25 cellular contexts compared by ENCODE assay signal in the genomic region with DNA sequence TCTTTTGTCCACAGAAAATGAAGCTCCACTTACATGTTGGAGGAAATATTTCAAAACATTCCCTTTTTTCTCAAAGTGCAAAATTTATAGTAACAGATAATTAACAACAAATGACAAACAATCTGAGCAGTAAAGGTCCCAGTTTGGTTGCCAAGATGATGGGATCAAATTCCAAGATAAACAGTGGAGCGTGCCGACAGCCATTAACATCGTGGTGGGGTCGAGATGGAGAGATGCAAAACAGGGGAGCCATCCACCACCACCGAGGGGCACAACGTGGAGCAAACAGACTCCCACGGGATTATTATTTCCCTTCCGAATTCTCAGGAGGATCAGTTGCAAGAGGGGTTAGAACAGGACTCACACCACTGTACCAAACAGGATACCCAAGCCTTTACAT. TPM values are rescaled to one million over a fixed set of nuclear protein-coding genes. Genes with fewer than 3 reads are reported as not detected.
"Had no signal": no experiment of that assay in that cellular context is flagged by ENCODE, and none has a peak within 500 bp of the region (broad histone marks: within the 10 kb centered on the region; RNA-seq: fewer than 3 reads in every experiment).

No MANE protein-coding gene starts in this region.

- H3K4me3 ChIP-seq: dorsolateral prefrontal cortex, esophagus muscularis mucosa, hepatocyte, lung, spleen, testis had no signal

- H3K27me3 ChIP-seq: esophagus muscularis mucosa, hepatocyte, spleen, testis had no signal

- DNase-seq: cortex of kidney; dorsolateral prefrontal cortex; effector CD8-positive, alpha-beta T cell; foreskin fibroblast; head of caudate nucleus; kidney; left cardiac atrium; left ventricle myocardium superior; mesenchymal stem cell; naive B cell; posterior cingulate gyrus; spleen; stimulated activated CD4-positive, alpha-beta T cell treated with anti-CD3 and anti-CD28 coated beads, Interleukin-2, amount 100 ng/mL, for 24 hours; stimulated activated CD4-positive, alpha-beta T cell treated with anti-CD3 and anti-CD28 coated beads, Interleukin-4, amount 100 ng/mL, for 4 hours; stimulated activated naive B cell treated with anti-CD40 and anti-IgM and Interleukin-4, amounts not matched to agents 10 μg/mL and 1 μg/mL and 100 μg/mL, for 72 hours; stimulated activated naive CD8-positive, alpha-beta T cell treated with anti-CD3 and anti-CD28 coated beads, Interleukin-15, amount 100 ng/mL, for 72 hours; testis; trophoblast cell had no signal

- H3K4me1 Mint-ChIP-seq: stimulated activated naive B cell treated with anti-CD40 and anti-IgM and Interleukin-4, amounts not matched to agents 10 μg/mL and 1 μg/mL and 100 μg/mL, for 72 hours; stimulated activated naive CD8-positive, alpha-beta T cell treated with anti-CD3 and anti-CD28 coated beads, Interleukin-15, amount 100 ng/mL, for 72 hours had no signal

- H3K36me3 Mint-ChIP-seq: naive B cell; stimulated activated naive B cell treated with anti-CD40 and anti-IgM and Interleukin-4, amounts not matched to agents 10 μg/mL and 1 μg/mL and 100 μg/mL, for 72 hours had no signal

- H3K9me3 ChIP-seq: esophagus muscularis mucosa, spleen, testis had no signal

- H3K27ac ChIP-seq: dorsolateral prefrontal cortex, epithelial cell of prostate, esophagus muscularis mucosa, hepatocyte, spleen, testis had no signal

- H3K4me3 Mint-ChIP-seq: naive B cell; stimulated activated naive B cell treated with anti-CD40 and anti-IgM and Interleukin-4, amounts not matched to agents 10 μg/mL and 1 μg/mL and 100 μg/mL, for 72 hours; stimulated activated naive CD8-positive, alpha-beta T cell treated with anti-CD3 and anti-CD28 coated beads, Interleukin-15, amount 100 ng/mL, for 72 hours had no signal

- ATAC-seq: left cardiac atrium; left ventricle myocardium superior; sciatic nerve; stimulated activated naive B cell treated with anti-CD40 and anti-IgM and Interleukin-4, amounts not matched to agents 10 μg/mL and 1 μg/mL and 100 μg/mL, for 72 hours; stimulated activated naive CD8-positive, alpha-beta T cell treated with anti-CD3 and anti-CD28 coated beads, Interleukin-15, amount 100 ng/mL, for 72 hours had no signal

- H3K27me3 Mint-ChIP-seq: naive B cell; stimulated activated naive B cell treated with anti-CD40 and anti-IgM and Interleukin-4, amounts not matched to agents 10 μg/mL and 1 μg/mL and 100 μg/mL, for 72 hours had no signal

- H3K4me1 ChIP-seq: spleen had no signal

- H3K27ac Mint-ChIP-seq: naive B cell; stimulated activated naive B cell treated with anti-CD40 and anti-IgM and Interleukin-4, amounts not matched to agents 10 μg/mL and 1 μg/mL and 100 μg/mL, for 72 hours; stimulated activated naive CD8-positive, alpha-beta T cell treated with anti-CD3 and anti-CD28 coated beads, Interleukin-15, amount 100 ng/mL, for 72 hours had no signal

- H3K36me3 ChIP-seq: esophagus muscularis mucosa, spleen had no signal

- H3K9me3 Mint-ChIP-seq: naive B cell; stimulated activated naive B cell treated with anti-CD40 and anti-IgM and Interleukin-4, amounts not matched to agents 10 μg/mL and 1 μg/mL and 100 μg/mL, for 72 hours; stimulated activated naive CD8-positive, alpha-beta T cell treated with anti-CD3 and anti-CD28 coated beads, Interleukin-15, amount 100 ng/mL, for 72 hours had no signal

RNA-seq across cellular contexts. Expression of a gene that starts 17.2 kb away (rescaled TPM):
- total RNA-seq: osteocyte, pulmonary artery endothelial cell had no signal
